In the genomic region with DNA sequence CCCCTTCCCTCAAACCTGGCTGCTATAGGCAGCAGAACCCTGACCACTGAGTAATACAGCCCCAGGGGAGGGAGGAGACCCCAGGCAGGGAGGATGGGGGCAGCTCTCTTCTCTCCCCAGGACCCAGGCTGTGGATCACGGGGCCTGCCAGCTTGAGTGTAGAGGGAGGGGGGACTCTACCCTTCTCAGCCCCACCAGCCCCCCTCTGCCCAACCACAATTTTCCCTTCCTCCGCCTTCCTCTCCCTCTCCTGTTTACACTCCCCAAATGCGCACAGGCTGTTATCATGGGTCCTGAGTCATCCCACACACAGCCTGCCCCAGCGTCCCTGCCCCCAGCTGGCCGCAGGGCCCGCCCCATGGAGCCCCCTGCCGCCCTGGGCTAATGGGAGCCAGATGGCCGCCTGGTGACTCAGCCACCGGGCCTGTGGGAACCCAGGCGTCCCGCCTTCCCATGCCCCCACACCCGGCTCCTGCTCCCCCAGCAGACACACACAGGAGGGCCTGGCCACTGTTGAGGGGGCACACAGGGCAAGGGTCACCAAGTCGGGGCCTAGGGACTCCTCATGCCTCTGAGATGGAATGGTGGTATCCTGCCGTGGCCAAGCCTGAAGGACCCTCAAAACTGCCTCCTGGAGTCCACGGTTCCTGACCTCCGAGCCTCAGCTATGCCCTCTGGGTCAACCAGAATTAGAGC, we compare ENCODE assay signal across 1 cellular context.
TF ChIP-seq lines count a peak whose summit lies in the region.

No MANE protein-coding gene starts in this region.

TF ChIP-seq in HepG2, 621 proteins besides CTCF, POLR2A, EP300 and RAD21 (continued from another document and continues in another):
- no peak for TF ChIP-seq THAP8 (CRISPR knock-in tag; IDR thresholded peaks at IDR 0.05; ENCODE audit: borderline replicate concordance)
- 0 out of 2 replicates have a peak, but pooled peaks have one; percentile 45 for TF ChIP-seq ZMAT3 (CRISPR knock-in tag; conservative IDR thresholded peaks at IDR 0.05)
- no peak for TF ChIP-seq BRCA1 (CRISPR knock-in tag; IDR thresholded peaks at IDR 0.05)
- TF ChIP-seq HNRNPLL (IDR thresholded peaks at IDR 0.05; ENCODE audit: low read depth, low read length, poor library complexity, severe bottlenecking), result peak; percentile 45
- 0 out of 2 replicates have a peak, but pooled peaks have one; percentile 14 for TF ChIP-seq TARDBP (CRISPR knock-in tag; IDR thresholded peaks at IDR 0.05)
- peak; percentile 43; the same call in 1 of the 2 replicates for TF ChIP-seq ELF3 (CRISPR knock-in tag; IDR thresholded peaks at IDR 0.05)
- TF ChIP-seq, protein P1, sequence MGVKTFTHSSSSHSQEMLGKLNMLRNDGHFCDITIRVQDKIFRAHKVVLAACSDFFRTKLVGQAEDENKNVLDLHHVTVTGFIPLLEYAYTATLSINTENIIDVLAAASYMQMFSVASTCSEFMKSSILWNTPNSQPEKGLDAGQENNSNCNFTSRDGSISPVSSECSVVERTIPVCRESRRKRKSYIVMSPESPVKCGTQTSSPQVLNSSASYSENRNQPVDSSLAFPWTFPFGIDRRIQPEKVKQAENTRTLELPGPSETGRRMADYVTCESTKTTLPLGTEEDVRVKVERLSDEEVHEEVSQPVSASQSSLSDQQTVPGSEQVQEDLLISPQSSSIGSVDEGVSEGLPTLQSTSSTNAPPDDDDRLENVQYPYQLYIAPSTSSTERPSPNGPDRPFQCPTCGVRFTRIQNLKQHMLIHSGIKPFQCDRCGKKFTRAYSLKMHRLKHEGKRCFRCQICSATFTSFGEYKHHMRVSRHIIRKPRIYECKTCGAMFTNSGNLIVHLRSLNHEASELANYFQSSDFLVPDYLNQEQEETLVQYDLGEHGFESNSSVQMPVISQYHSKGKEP (CRISPR knock-in tag; IDR thresholded peaks at IDR 0.05), result no peak
- peak; percentile 70 for TF ChIP-seq YY1 (IDR thresholded peaks at IDR 0.05; ENCODE audit: insufficient read depth, insufficient replicate concordance, low read depth, low read length)
- TF ChIP-seq, protein P2, sequence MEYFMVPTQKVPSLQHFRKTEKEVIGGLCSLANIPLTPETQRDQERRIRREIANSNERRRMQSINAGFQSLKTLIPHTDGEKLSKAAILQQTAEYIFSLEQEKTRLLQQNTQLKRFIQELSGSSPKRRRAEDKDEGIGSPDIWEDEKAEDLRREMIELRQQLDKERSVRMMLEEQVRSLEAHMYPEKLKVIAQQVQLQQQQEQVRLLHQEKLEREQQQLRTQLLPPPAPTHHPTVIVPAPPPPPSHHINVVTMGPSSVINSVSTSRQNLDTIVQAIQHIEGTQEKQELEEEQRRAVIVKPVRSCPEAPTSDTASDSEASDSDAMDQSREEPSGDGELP (IDR thresholded peaks at IDR 0.05; ENCODE audit: borderline replicate concordance, low read depth), result peak; percentile 93; the same call in 1 of the 2 replicates
- peak; percentile 76; the same call in 1 of the 3 replicates for TF ChIP-seq MXI1 (IDR thresholded peaks at IDR 0.05; ENCODE audit: borderline replicate concordance, low read depth, low read length)
- no peak for TF ChIP-seq XBP1 (CRISPR knock-in tag; IDR thresholded peaks at IDR 0.05)
- no peak for TF ChIP-seq ZNF660 (CRISPR knock-in tag; IDR thresholded peaks at IDR 0.05; ENCODE audit: borderline replicate concordance, low read depth)
- 0 out of 2 replicates have a peak, but pooled peaks have one; percentile 60 for TF ChIP-seq ZNF335 (CRISPR knock-in tag; IDR thresholded peaks at IDR 0.05)
- TF ChIP-seq DPF2 (CRISPR knock-in tag; IDR thresholded peaks at IDR 0.05; ENCODE audit: borderline replicate concordance, low read depth), result peak; percentile 45; the same call in 1 of the 2 replicates
- TF ChIP-seq PHF5A (CRISPR knock-in tag; IDR thresholded peaks at IDR 0.05; ENCODE audit: low read depth, unreplicated experiment), result peak; percentile 47
- TF ChIP-seq POLR2G (IDR thresholded peaks at IDR 0.05; ENCODE audit: low read depth, low read length), result 0 out of 2 replicates have a peak, but pooled peaks have one; percentile 39
- TF ChIP-seq KLF9 (CRISPR knock-in tag; IDR thresholded peaks at IDR 0.05; ENCODE audit: low read depth), result no peak
- TF ChIP-seq DZIP1 (CRISPR knock-in tag; IDR thresholded peaks at IDR 0.05), result no peak
- TF ChIP-seq HIVEP1 (CRISPR knock-in tag; IDR thresholded peaks at IDR 0.05), result peak; percentile 61; the same call in 1 of the 2 replicates
- TF ChIP-seq BRF2 (CRISPR knock-in tag; IDR thresholded peaks at IDR 0.05), result no peak
- TF ChIP-seq ZNF3 (CRISPR knock-in tag; IDR thresholded peaks at IDR 0.05), result no peak
- TF ChIP-seq NFE2 (CRISPR knock-in tag; IDR thresholded peaks at IDR 0.05), result 0 out of 2 replicates have a peak, but pooled peaks have one; percentile 56
- TF ChIP-seq, protein P3, sequence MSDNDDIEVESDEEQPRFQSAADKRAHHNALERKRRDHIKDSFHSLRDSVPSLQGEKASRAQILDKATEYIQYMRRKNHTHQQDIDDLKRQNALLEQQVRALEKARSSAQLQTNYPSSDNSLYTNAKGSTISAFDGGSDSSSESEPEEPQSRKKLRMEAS (IDR thresholded peaks at IDR 0.05), result peak; percentile 41
- TF ChIP-seq ATF3 (CRISPR knock-in tag; IDR thresholded peaks at IDR 0.05), result peak; percentile 88
- TF ChIP-seq ZHX1 (CRISPR knock-in tag; IDR thresholded peaks at IDR 0.05; ENCODE audit: low read depth), result 0 out of 2 replicates have a peak, but pooled peaks have one; percentile 33
- TF ChIP-seq ATRX (CRISPR knock-in tag; IDR thresholded peaks at IDR 0.05; ENCODE audit: borderline replicate concordance), result no peak
- TF ChIP-seq ZNF18 (CRISPR knock-in tag; IDR thresholded peaks at IDR 0.05; ENCODE audit: insufficient replicate concordance), result no peak
- TF ChIP-seq ARID3A (IDR thresholded peaks at IDR 0.05; ENCODE audit: low read depth, low read length), result no peak
- TF ChIP-seq SMAD1 (CRISPR knock-in tag; IDR thresholded peaks at IDR 0.05; ENCODE audit: borderline replicate concordance, low read depth), result no peak
- TF ChIP-seq NFE2L1 (CRISPR knock-in tag; IDR thresholded peaks at IDR 0.05; ENCODE audit: borderline replicate concordance), result no peak
- 0 out of 2 replicates have a peak, but pooled peaks have one; percentile 17 for TF ChIP-seq ZBTB20 (CRISPR knock-in tag; IDR thresholded peaks at IDR 0.05; ENCODE audit: borderline replicate concordance, low read depth)
- 0 out of 2 replicates have a peak, but pooled peaks have one; percentile 37 for TF ChIP-seq ZSCAN29 (CRISPR knock-in tag; conservative IDR thresholded peaks at IDR 0.05)
- peak; percentile 87 for TF ChIP-seq FOXO1 (CRISPR knock-in tag; IDR thresholded peaks at IDR 0.05)
- TF ChIP-seq ZNF333 (CRISPR knock-in tag; IDR thresholded peaks at IDR 0.05; ENCODE audit: borderline replicate concordance), result no peak
- peak; percentile 47 for TF ChIP-seq TEAD3 (CRISPR knock-in tag; optimal IDR thresholded peaks at IDR 0.05; ENCODE audit: borderline replicate concordance)
- no peak for TF ChIP-seq ZFP37 (CRISPR knock-in tag; IDR thresholded peaks at IDR 0.05; ENCODE audit: borderline replicate concordance)
- TF ChIP-seq RBAK (CRISPR knock-in tag; IDR thresholded peaks at IDR 0.05), result no peak
- no peak for TF ChIP-seq ZNF431 (CRISPR knock-in tag; IDR thresholded peaks at IDR 0.05; ENCODE audit: borderline replicate concordance, low read depth)
- TF ChIP-seq FOXA3 (CRISPR knock-in tag; IDR thresholded peaks at IDR 0.05), result peak; percentile 90
- TF ChIP-seq, protein P4, sequence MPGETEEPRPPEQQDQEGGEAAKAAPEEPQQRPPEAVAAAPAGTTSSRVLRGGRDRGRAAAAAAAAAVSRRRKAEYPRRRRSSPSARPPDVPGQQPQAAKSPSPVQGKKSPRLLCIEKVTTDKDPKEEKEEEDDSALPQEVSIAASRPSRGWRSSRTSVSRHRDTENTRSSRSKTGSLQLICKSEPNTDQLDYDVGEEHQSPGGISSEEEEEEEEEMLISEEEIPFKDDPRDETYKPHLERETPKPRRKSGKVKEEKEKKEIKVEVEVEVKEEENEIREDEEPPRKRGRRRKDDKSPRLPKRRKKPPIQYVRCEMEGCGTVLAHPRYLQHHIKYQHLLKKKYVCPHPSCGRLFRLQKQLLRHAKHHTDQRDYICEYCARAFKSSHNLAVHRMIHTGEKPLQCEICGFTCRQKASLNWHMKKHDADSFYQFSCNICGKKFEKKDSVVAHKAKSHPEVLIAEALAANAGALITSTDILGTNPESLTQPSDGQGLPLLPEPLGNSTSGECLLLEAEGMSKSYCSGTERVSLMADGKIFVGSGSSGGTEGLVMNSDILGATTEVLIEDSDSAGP (CRISPR knock-in tag; IDR thresholded peaks at IDR 0.05; ENCODE audit: borderline replicate concordance), result peak; percentile 41; the same call in 1 of the 2 replicates
- 0 out of 2 replicates have a peak, but pooled peaks have one; percentile 12 for TF ChIP-seq ZNF501 (CRISPR knock-in tag; IDR thresholded peaks at IDR 0.05)
